8 cellular contexts compared by ENCODE assay signal in genomic region chr3:52444860-52445793, GRCh38. TPM values are rescaled to one million over a fixed set of nuclear protein-coding genes. Genes with fewer than 3 reads are reported as not detected.
DNase-seq lines count a peak whose midpoint lies in the region; ATAC-seq and TF ChIP-seq lines count a peak whose summit lies in the region.

Gene SEMA3G, minus strand, starts transcription at chr3:52445103. Its CDS starts 76 bp downstream, at chr3:52445027.

- ATAC-seq in GM18873 (IDR thresholded peaks at IDR 0.05; ENCODE audit: low FRiP score, unreplicated experiment), result peak; percentile 58
- ATAC-seq in HG03175 (IDR thresholded peaks at IDR 0.05; ENCODE audit: unreplicated experiment), result peak; percentile 92

- H3K4me3 Mint-ChIP-seq in activated T-cell treated with anti-CD3 and anti-CD28 coated beads, Interleukin-2, amount 50 U/mL, for 24 hours, result no peak within 1 kb of the TSS
- H3K4me3 Mint-ChIP-seq in osteocyte (ENCODE audit: unreplicated experiment) (no peak within 1 kb of the TSS), type B pancreatic cell (no peak within 1 kb of the TSS)

- no peak within 1 kb of the TSS for H3K27ac Mint-ChIP-seq in activated T-cell treated with anti-CD3 and anti-CD28 coated beads, Interleukin-2, amount 50 U/mL, for 24 hours
- H3K27ac Mint-ChIP-seq in osteocyte (ENCODE audit: unreplicated experiment), result no peak within 1 kb of the TSS
- no peak within 1 kb of the TSS for H3K27ac Mint-ChIP-seq in type B pancreatic cell

- DNase-seq in AG04449 (ENCODE audit: low read depth, low spot score) (no peak), OCI-M1 (lab: John Stamatoyannopoulos, UW) (peak; percentile 83), fibroblast of mammary gland (ENCODE audit: low read depth) (peak; percentile 26), osteocyte (ENCODE audit: extremely low spot score, unreplicated experiment) (no peak), type B pancreatic cell (ENCODE audit: extremely low spot score, unreplicated experiment) (no peak)
- peak; percentile 81 for DNase-seq in activated T-cell treated with anti-CD3 and anti-CD28 coated beads, Interleukin-2, amount 50 U/mL, for 24 hours

- CTCF ChIA-PET in AG04449 (lab: Yijun Ruan, JAX), result interaction anchor here (0.8 to 26.2 kb wide), 10 partner anchors 11 to 225 kb away, joined by 3 to 1004 read pairs (median 8); partner anchors contain the start of genes NISCH, TNNC1 and TWF2

- no peaks in the 10 kb centered on the region for H3K27me3 Mint-ChIP-seq in activated T-cell treated with anti-CD3 and anti-CD28 coated beads, Interleukin-2, amount 50 U/mL, for 24 hours
- no peaks in the 10 kb centered on the region for H3K27me3 Mint-ChIP-seq in osteocyte (ENCODE audit: unreplicated experiment)
- H3K27me3 Mint-ChIP-seq in type B pancreatic cell, result no peaks in the 10 kb centered on the region

- H3K4me3 ChIP-seq in AG04449 (ENCODE audit: low read depth, low read length) (no peak within 1 kb of the TSS), fibroblast of mammary gland (ENCODE audit: control insufficient read depth, low read depth, low read length) (no peak within 1 kb of the TSS)

- TF ChIP-seq CTCF in AG04449 (IDR thresholded peaks at IDR 0.05; ENCODE audit: insufficient read depth, low read length, missing control alignments) (peak; percentile 76), fibroblast of mammary gland (conservative IDR thresholded peaks at IDR 0.05; ENCODE audit: control insufficient read depth, insufficient read depth, low read depth, low read length) (no peak), osteocyte (IDR thresholded peaks at IDR 0.05) (peak; percentile 54), type B pancreatic cell (conservative IDR thresholded peaks at IDR 0.05) (peak; percentile 72)

- POLR2A ChIA-PET in AG04449 (lab: Yijun Ruan, JAX), result no interaction called here

- no peaks in the 10 kb centered on the region for H3K36me3 Mint-ChIP-seq in activated T-cell treated with anti-CD3 and anti-CD28 coated beads, Interleukin-2, amount 50 U/mL, for 24 hours (ENCODE audit: low read depth)
- no peaks in the 10 kb centered on the region for H3K36me3 Mint-ChIP-seq in osteocyte (ENCODE audit: unreplicated experiment)
- H3K36me3 Mint-ChIP-seq in type B pancreatic cell, result no peaks in the 10 kb centered on the region

- H3K4me1 Mint-ChIP-seq in activated T-cell treated with anti-CD3 and anti-CD28 coated beads, Interleukin-2, amount 50 U/mL, for 24 hours (ENCODE audit: low read depth), result peaks cover 7% of the 10 kb centered on the region
- H3K4me1 Mint-ChIP-seq in osteocyte (ENCODE audit: unreplicated experiment), result peaks cover 5% of the 10 kb centered on the region
- peaks cover 6% of the 10 kb centered on the region for H3K4me1 Mint-ChIP-seq in type B pancreatic cell (ENCODE audit: unreplicated experiment)

- no peaks in the 10 kb centered on the region for H3K9me3 Mint-ChIP-seq in activated T-cell treated with anti-CD3 and anti-CD28 coated beads, Interleukin-2, amount 50 U/mL, for 24 hours
- H3K9me3 Mint-ChIP-seq in osteocyte (ENCODE audit: unreplicated experiment), result no peaks in the 10 kb centered on the region
- no peaks in the 10 kb centered on the region for H3K9me3 Mint-ChIP-seq in type B pancreatic cell

RNA-seq across cellular contexts. Expression of gene SEMA3G, which starts in this region (rescaled TPM):
- total RNA-seq in osteocyte, result not detected in 2 replicates
- 0.45 and 0.77 TPM in 2 replicates for total RNA-seq in type B pancreatic cell (ENCODE audit: low replicate concordance)

Comparison
In these comparisons a context has a peak if more than half of its experiments do, and no peak if none do; other contexts are left out.
1. DNase-seq: peak in OCI-M1 (single experiment), activated T-cell treated with anti-CD3 and anti-CD28 coated beads, Interleukin-2, amount 50 U/mL, for 24 hours (single experiment) and fibroblast of mammary gland (single experiment); none in AG04449 (single experiment), osteocyte (single experiment) and type B pancreatic cell (single experiment).